ENCODE assay signal across 8 cellular contexts in genomic region chr19:42246143-42246868, GRCh38. TPM values are rescaled to one million over a fixed set of nuclear protein-coding genes. Genes with fewer than 3 reads are reported as not detected.
DNase-seq lines count a peak whose midpoint lies in the region; ATAC-seq and TF ChIP-seq lines count a peak whose summit lies in the region.

No MANE protein-coding gene starts in this region.

- peak overlapping the region in 1 of 3 donors; percentile 40 for H3K9ac ChIP-seq in skeletal muscle tissue (ENCODE audit: low read depth in 1 of 3, low read length in 3 of 3)

- no peaks in the 10 kb centered on the region for H3K9me3 ChIP-seq in skeletal muscle tissue (ENCODE audit: control insufficient read depth in 3 of 3, low read length in 3 of 3)

- H3K4me3 ChIP-seq in astrocyte of the spinal cord (ENCODE audit: low read depth, low read length): no peak overlapping the region
- H3K4me3 ChIP-seq in skeletal muscle tissue (ENCODE audit: low read length in 3 of 3): no peak overlapping the region

- in situ Hi-C loops in astrocyte of the spinal cord (cut with HindIII; ENCODE audit: low sequenced_read_pairs): no loop called here

- H3K27ac ChIP-seq in skeletal muscle tissue (ENCODE audit: low read depth, low read length): peak overlapping the region; percentile 34

- peaks cover 0 to 10% (median 9%) of the 10 kb centered on the region in 3 donors for H3K27me3 ChIP-seq in skeletal muscle tissue (ENCODE audit: control insufficient read depth in 3 of 3, insufficient read depth in 3 of 3, low read length in 3 of 3)

- DNase-seq in DMS153 (lab: John Stamatoyannopoulos, UW) (peak; percentile 37), NCI-H2081 treated with DMSO at 0.1 percent for 48 hours (lab: John Stamatoyannopoulos, UW) (peak; percentile 24), astrocyte of the spinal cord (ENCODE audit: low read depth, low spot score) (peak; percentile 83), iris pigment epithelial cell (ENCODE audit: low read depth) (peak; percentile 82)

- peaks cover 0 to 9% (median 4%) of the 10 kb centered on the region in 3 donors for H3K36me3 ChIP-seq in skeletal muscle tissue (ENCODE audit: control insufficient read depth in 3 of 3, insufficient read depth in 3 of 3, low read length in 3 of 3)

- ATAC-seq in HG02884 (IDR thresholded peaks at IDR 0.05; ENCODE audit: unreplicated experiment) (no peak), HG02973 (IDR thresholded peaks at IDR 0.05; ENCODE audit: unreplicated experiment) (no peak), GM18858 (IDR thresholded peaks at IDR 0.05; ENCODE audit: unreplicated experiment) (no peak)

- peak; percentile 81 for TF ChIP-seq CTCF in astrocyte of the spinal cord (IDR thresholded peaks at IDR 0.05; ENCODE audit: low read depth, low read length)

- peaks cover 49 to 58% (median 52%) of the 10 kb centered on the region in 3 donors for H3K4me1 ChIP-seq in skeletal muscle tissue (ENCODE audit: control insufficient read depth in 3 of 3, insufficient read depth in 3 of 3, low read length in 3 of 3)

RNA-seq across cellular contexts. Expression of gene GSK3A, which starts 3.9 kb away (rescaled TPM):
- 5.2 TPM for total RNA-seq in skeletal muscle tissue

RNA-seq across cellular contexts. Expression of gene ERF, which starts 8.6 kb away (rescaled TPM):
- total RNA-seq in skeletal muscle tissue: 12.0 TPM

RNA-seq across cellular contexts. Expression of gene CIC, which starts 22.7 kb away (rescaled TPM):
- 10.4 TPM for total RNA-seq in skeletal muscle tissue

RNA-seq across cellular contexts. Expression of gene ZNF526, which starts 26.2 kb away (rescaled TPM):
- 7.8 TPM for total RNA-seq in skeletal muscle tissue

RNA-seq across cellular contexts. Expression of gene DEDD2, which starts 28.8 kb away (rescaled TPM):
- 21.4 TPM for total RNA-seq in skeletal muscle tissue

Comparison
In these comparisons a context has a peak if more than half of its experiments do, and no peak if none do; other contexts are left out.
1. DNase-seq: peak in every context shown above with its lines; median percentile 83 in astrocyte of the spinal cord; 82 in iris pigment epithelial cell; 37 in DMS153; 24 in NCI-H2081 treated with DMSO at 0.1 percent for 48 hours.